18 cellular contexts compared by ENCODE assay signal in the genomic region with DNA sequence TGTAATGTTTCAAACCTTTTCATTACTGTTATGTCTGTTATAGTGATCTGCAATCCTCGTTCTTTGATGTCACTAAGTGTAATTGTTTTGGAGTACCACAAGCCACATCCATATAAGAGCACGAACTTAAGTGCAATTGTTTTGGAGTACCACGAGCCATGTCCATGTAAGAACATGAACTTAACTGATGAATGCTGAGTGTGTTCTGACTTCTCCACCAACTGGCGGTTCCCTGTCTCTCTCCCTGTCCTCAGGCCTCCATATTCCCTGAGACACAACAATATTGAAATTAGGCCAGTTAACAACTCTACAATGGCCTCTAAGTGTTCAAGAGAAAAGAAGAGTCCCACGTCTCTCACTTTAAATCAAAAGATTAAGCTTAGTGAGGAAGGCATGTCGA.
DNase-seq lines count a peak whose midpoint lies in the region; ATAC-seq and TF ChIP-seq lines count a peak whose summit lies in the region.
"Had no signal": no experiment of that assay in that cellular context is flagged by ENCODE, and none has a peak within 500 bp of the region (broad histone marks: within the 10 kb centered on the region; RNA-seq: fewer than 3 reads in every experiment).

No MANE protein-coding gene starts in this region.

- TF ChIP-seq RAD21 in Ishikawa (IDR thresholded peaks at IDR 0.05; ENCODE audit: low read depth), result peak; percentile 35; the same call in 1 of the 2 replicates

- in situ Hi-C loops in GM13976 (cut with MboI; ENCODE audit: low sequenced_read_pairs, unreplicated experiment), result no loop called here

- no peak for TF ChIP-seq EP300 in Ishikawa (IDR thresholded peaks at IDR 0.05; ENCODE audit: borderline replicate concordance)

- DNase-seq in AG09309 (ENCODE audit: low read depth) (no peak), cardiac fibroblast (ENCODE audit: low read depth in 2 of 2) (peak; percentile 29 to 57), globus pallidus (ENCODE audit: low spot score) (peak; percentile 14), GM13976 (ENCODE audit: low spot score) (no peak), NCI-H128 (lab: John Stamatoyannopoulos, UW; ENCODE audit: unreplicated experiment) (no peak)
- no peak for DNase-seq in activated CD4-positive, alpha-beta T cell treated with anti-CD3 and anti-CD28 coated beads for 4 hours
- DNase-seq: activated B cell treated with CpG ODN at 0.5 μM for 24 hours; KBM-7; NCI-H1417; NCI-H2227 treated with DMSO at 0.1 percent for 48 hours; pancreas; stimulated activated CD4-positive, alpha-beta T cell treated with anti-CD3 and anti-CD28 coated beads, Interleukin-1b, Interleukin-23, amount 100 ng/mL, for 48 hours; T-helper 2 cell had no signal

- TF ChIP-seq CTCF in AG09309 (IDR thresholded peaks at IDR 0.05; ENCODE audit: control insufficient read depth, insufficient read depth, low read depth, low read length, missing control alignments) (peak; percentile 9), cardiac fibroblast (IDR thresholded peaks at IDR 0.05; ENCODE audit: low read depth, low read length) (no peak), GM13976 (IDR thresholded peaks at IDR 0.05; ENCODE audit: borderline replicate concordance, control extremely low read depth, extremely low read depth, insufficient read depth, missing control alignments) (no peak)

- ATAC-seq in GM19328 (IDR thresholded peaks at IDR 0.05; ENCODE audit: unreplicated experiment), result no peak
- ATAC-seq: GM12878, pancreas, Right ventricle myocardium inferior had no signal

- H3K4me3 ChIP-seq in AG09309 (ENCODE audit: control insufficient read depth, low read depth, low read length), result no peak overlapping the region
- no peak overlapping the region for H3K4me3 ChIP-seq in cardiac fibroblast (replicated peaks in 1 of 2; ENCODE audit: low read depth in 2 of 2, low read length in 2 of 2)
- H3K4me3 ChIP-seq: GM12878, pancreas, vagina had no signal

TF ChIP-seq in Ishikawa, 13 proteins besides CTCF, POLR2A, EP300 and RAD21:
- no peak for TF ChIP-seq FOXM1 (IDR thresholded peaks at IDR 0.05; ENCODE audit: borderline replicate concordance, low read depth)
- TF ChIP-seq TEAD4 (IDR thresholded peaks at IDR 0.05), result no peak
- no peak for TF ChIP-seq TCF12 (IDR thresholded peaks at IDR 0.05; ENCODE audit: low read depth)

Comparison
In these comparisons a context has a peak if more than half of its experiments do, and no peak if none do; other contexts are left out.
1. DNase-seq: peak in cardiac fibroblast (2 of 2) and globus pallidus (single experiment); none in AG09309 (single experiment), GM13976 (single experiment), NCI-H128 (single experiment) and activated CD4-positive, alpha-beta T cell treated with anti-CD3 and anti-CD28 coated beads for 4 hours (0 of 2).